In the genomic region with DNA sequence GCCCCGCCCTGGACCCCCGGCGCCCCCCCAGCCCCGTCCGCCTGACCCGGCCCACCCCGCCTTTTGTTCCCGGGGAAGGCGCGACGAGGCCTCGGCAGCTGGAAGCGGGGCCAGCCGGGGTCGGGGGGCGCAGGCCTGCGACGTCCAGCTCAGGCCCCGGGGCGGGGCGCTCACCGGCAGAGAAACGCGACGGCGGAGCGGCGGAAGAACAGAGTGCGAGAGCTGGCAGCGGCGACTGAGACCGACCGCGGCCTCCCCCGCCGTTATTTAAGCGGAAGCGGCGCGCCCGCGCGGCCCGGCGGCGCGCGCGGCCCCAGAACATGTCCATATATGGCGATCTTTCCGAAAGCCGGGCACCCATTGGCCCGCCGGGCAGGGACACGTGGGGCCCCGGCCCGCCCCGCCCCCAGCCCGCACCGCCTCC, we compare ENCODE assay signal across 8 cellular contexts.
DNase-seq lines count a peak whose midpoint lies in the region; ATAC-seq lines count a peak whose summit lies in the region.

Gene ACTG1 (minus strand): TSS at position 240 of the 424 bp plus-strand sequence. CDS start 445 bp downstream, outside the sequence.

- peak; percentile 62 for ATAC-seq in memory B cell (ENCODE audit: low read depth)

- H3K36me3 ChIP-seq in effector memory CD4-positive, alpha-beta T cell (ENCODE audit: control insufficient read depth, insufficient read depth, low read length): peaks cover 28% of the 10 kb centered on the region

- H3K4me1 ChIP-seq in effector memory CD4-positive, alpha-beta T cell (ENCODE audit: control insufficient read depth, insufficient read depth, low read length, poor library complexity, severe bottlenecking): peaks cover 49% of the 10 kb centered on the region

- peak within 1 kb of the TSS; percentile 77 for H3K27ac ChIP-seq in effector memory CD4-positive, alpha-beta T cell (ENCODE audit: insufficient read depth, low read length, poor library complexity, severe bottlenecking)

- H3K4me1 Mint-ChIP-seq in memory B cell: peaks cover 47% of the 10 kb centered on the region

- peak within 1 kb of the TSS; percentile 67 for H3K4me3 ChIP-seq in effector memory CD4-positive, alpha-beta T cell (ENCODE audit: insufficient read depth, low read depth, low read length, poor library complexity, severe bottlenecking)

- DNase-seq in Ammon's horn (ENCODE audit: low spot score): peak; percentile 89
- peak; percentile 74 for DNase-seq in GM19240 (ENCODE audit: insufficient read length, low spot score)
- DNase-seq in HS-5 (ENCODE audit: low read depth): peak; percentile 68
- peak; percentile 88 for DNase-seq in NOMO-1 treated with DMSO at 0.1 percent for 48 hours (lab: John Stamatoyannopoulos, UW; ENCODE audit: unreplicated experiment)
- DNase-seq in activated CD8-positive, alpha-beta memory T cell treated with anti-CD3 and anti-CD28 coated beads for 4 hours (ENCODE audit: low read depth in 2 of 2): peak; percentile 84 to 85
- peak; percentile 83 to 87 (median 87) for DNase-seq in effector memory CD4-positive, alpha-beta T cell
- peak; percentile 86 for DNase-seq in memory B cell (ENCODE audit: low spot score in 2 of 2)
- DNase-seq in stimulated activated CD4-positive, alpha-beta T cell treated with anti-CD3 and anti-CD28 coated beads, TNF-alpha, amount 100 ng/mL, for 48 hours (ENCODE audit: low read depth in 3 of 3): peak; percentile 83 to 86 (median 85)

- no peaks in the 10 kb centered on the region for H3K27me3 Mint-ChIP-seq in memory B cell

- no peaks in the 10 kb centered on the region for H3K9me3 ChIP-seq in effector memory CD4-positive, alpha-beta T cell (ENCODE audit: control insufficient read depth, low read length)

- H3K27me3 ChIP-seq in effector memory CD4-positive, alpha-beta T cell (replicated peaks; ENCODE audit: control insufficient read depth, insufficient read depth, low read length, poor library complexity, severe bottlenecking): no peaks in the 10 kb centered on the region

- peak within 1 kb of the TSS; percentile 99 for H3K4me3 Mint-ChIP-seq in memory B cell

- peak within 1 kb of the TSS; percentile 98 for H3K27ac Mint-ChIP-seq in memory B cell

- peaks cover 38% of the 10 kb centered on the region for H3K36me3 Mint-ChIP-seq in memory B cell

- H3K9me3 Mint-ChIP-seq in memory B cell: no peaks in the 10 kb centered on the region

Comparison
In these comparisons a context has a peak if more than half of its experiments do, and no peak if none do; other contexts are left out.
1. Peak in every context shown above with its lines: DNase-seq, ATAC-seq, H3K4me3 ChIP-seq and H3K27ac ChIP-seq.